In the genomic region with DNA sequence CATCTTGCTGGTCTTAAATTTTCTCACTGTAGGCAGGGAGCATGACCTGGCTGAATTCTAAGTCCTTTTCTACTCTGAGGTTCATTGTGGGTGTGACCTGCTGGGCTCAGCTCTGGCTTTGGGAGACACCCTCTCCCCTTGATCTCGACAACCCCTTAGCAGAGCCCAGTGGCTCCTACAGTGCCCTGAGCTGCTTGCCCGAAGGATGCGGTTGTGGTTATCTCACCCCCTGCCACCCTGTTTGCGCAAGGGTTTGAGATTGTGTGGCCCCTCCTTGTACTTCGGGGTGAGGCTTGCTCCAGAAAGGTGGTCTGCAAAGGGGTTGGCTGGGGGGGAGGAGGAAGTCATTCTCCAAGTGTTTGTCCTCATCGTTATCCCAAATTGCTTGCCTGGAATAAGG, we compare ENCODE assay signal across 1 cellular context.
TF ChIP-seq lines count a peak whose summit lies in the region.

No MANE protein-coding gene starts in this region.

TF ChIP-seq in WTC11, 78 proteins besides CTCF, POLR2A, EP300 and RAD21:
- TF ChIP-seq, protein P1, sequence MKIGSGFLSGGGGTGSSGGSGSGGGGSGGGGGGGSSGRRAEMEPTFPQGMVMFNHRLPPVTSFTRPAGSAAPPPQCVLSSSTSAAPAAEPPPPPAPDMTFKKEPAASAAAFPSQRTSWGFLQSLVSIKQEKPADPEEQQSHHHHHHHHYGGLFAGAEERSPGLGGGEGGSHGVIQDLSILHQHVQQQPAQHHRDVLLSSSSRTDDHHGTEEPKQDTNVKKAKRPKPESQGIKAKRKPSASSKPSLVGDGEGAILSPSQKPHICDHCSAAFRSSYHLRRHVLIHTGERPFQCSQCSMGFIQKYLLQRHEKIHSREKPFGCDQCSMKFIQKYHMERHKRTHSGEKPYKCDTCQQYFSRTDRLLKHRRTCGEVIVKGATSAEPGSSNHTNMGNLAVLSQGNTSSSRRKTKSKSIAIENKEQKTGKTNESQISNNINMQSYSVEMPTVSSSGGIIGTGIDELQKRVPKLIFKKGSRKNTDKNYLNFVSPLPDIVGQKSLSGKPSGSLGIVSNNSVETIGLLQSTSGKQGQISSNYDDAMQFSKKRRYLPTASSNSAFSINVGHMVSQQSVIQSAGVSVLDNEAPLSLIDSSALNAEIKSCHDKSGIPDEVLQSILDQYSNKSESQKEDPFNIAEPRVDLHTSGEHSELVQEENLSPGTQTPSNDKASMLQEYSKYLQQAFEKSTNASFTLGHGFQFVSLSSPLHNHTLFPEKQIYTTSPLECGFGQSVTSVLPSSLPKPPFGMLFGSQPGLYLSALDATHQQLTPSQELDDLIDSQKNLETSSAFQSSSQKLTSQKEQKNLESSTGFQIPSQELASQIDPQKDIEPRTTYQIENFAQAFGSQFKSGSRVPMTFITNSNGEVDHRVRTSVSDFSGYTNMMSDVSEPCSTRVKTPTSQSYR (CRISPR knock-in tag; IDR thresholded peaks at IDR 0.05) = no peak
- TF ChIP-seq EMX1 (CRISPR knock-in tag; IDR thresholded peaks at IDR 0.05) = no peak
- TF ChIP-seq RELA (CRISPR knock-in tag; IDR thresholded peaks at IDR 0.05; ENCODE audit: borderline replicate concordance) = no peak
- no peak for TF ChIP-seq TCF7 (CRISPR knock-in tag; IDR thresholded peaks at IDR 0.05; ENCODE audit: low read depth)
